In genomic region chr4:89099034-89099433, GRCh38 we compare ENCODE assay signal across 22 cellular contexts.
"Had no signal": no experiment of that assay in that cellular context is flagged by ENCODE, and none has a peak within 500 bp of the region (broad histone marks: within the 10 kb centered on the region; RNA-seq: fewer than 3 reads in every experiment).

No MANE protein-coding gene starts in this region.

- DNase-seq: activated CD4-positive, CD25-positive, alpha-beta regulatory T cell; activated CD8-positive, alpha-beta memory T cell treated with anti-CD3 and anti-CD28 coated beads, Interleukin-2, amount 10 ng/mL, durations not matched to agents 7 days and 5 days; activated gamma-delta T cell; activated naive CD4-positive, alpha-beta T cell treated with anti-CD3 and anti-CD28 coated beads for 36 hours; activated T-cell treated with anti-CD3 and anti-CD28 coated beads, Interleukin-2, amount 50 U/mL, for 24 hours; adrenal gland; aorta; Kasumi-1; NCI-H1105; NCI-H1436; NCI-H1694 treated with DMSO at 0.1 percent for 48 hours; NCI-H2029 treated with DMSO at 0.1 percent for 48 hours; NCI-H510A treated with DMSO at 0.1 percent for 48 hours; PC-9; SHP77 treated with DMSO at 0.1 percent for 48 hours; T-cell; T-helper 2 cell; T1000 had no signal

- H3K27me3 Mint-ChIP-seq: activated naive CD8-positive, alpha-beta T cell; activated T-cell treated with anti-CD3 and anti-CD28 coated beads, Interleukin-2, amount 50 U/mL, for 24 hours had no signal

- H3K4me3 Mint-ChIP-seq: activated CD8-positive, alpha-beta memory T cell treated with anti-CD3 and anti-CD28 coated beads, Interleukin-2, amount 10 ng/mL, durations not matched to agents 7 days and 5 days; activated naive CD4-positive, alpha-beta T cell treated with anti-CD3 and anti-CD28 coated beads for 36 hours; activated naive CD8-positive, alpha-beta T cell; activated T-cell treated with anti-CD3 and anti-CD28 coated beads, Interleukin-2, amount 50 U/mL, for 24 hours; activated T-helper 17 cell treated with anti-CD3 and anti-CD28 coated beads, Interleukin-2, amount 50 U/mL, for 72 hours; central memory CD8-positive, alpha-beta T cell; T-cell had no signal

- ATAC-seq: activated CD8-positive, alpha-beta memory T cell treated with anti-CD3 and anti-CD28 coated beads, Interleukin-2, amount 10 ng/mL, durations not matched to agents 7 days and 5 days; activated T-helper 17 cell treated with anti-CD3 and anti-CD28 coated beads, Interleukin-2, amount 50 U/mL, for 72 hours; T-cell had no signal

- H3K36me3 Mint-ChIP-seq: activated CD8-positive, alpha-beta memory T cell treated with anti-CD3 and anti-CD28 coated beads, Interleukin-2, amount 10 ng/mL, durations not matched to agents 7 days and 5 days; activated naive CD8-positive, alpha-beta T cell; T-cell had no signal

- H3K27ac Mint-ChIP-seq: activated CD8-positive, alpha-beta memory T cell treated with anti-CD3 and anti-CD28 coated beads, Interleukin-2, amount 10 ng/mL, durations not matched to agents 7 days and 5 days; activated naive CD4-positive, alpha-beta T cell treated with anti-CD3 and anti-CD28 coated beads for 36 hours; activated naive CD8-positive, alpha-beta T cell; activated T-cell treated with anti-CD3 and anti-CD28 coated beads, Interleukin-2, amount 50 U/mL, for 24 hours; T-cell had no signal

- H3K4me3 ChIP-seq: adrenal gland, PC-9, SK-N-MC had no signal

- H3K9me3 Mint-ChIP-seq: activated T-cell treated with anti-CD3 and anti-CD28 coated beads, Interleukin-2, amount 50 U/mL, for 24 hours; activated T-helper 17 cell treated with anti-CD3 and anti-CD28 coated beads, Interleukin-2, amount 50 U/mL, for 72 hours; central memory CD8-positive, alpha-beta T cell had no signal

- H3K4me1 Mint-ChIP-seq: central memory CD8-positive, alpha-beta T cell had no signal
